8 cellular contexts compared by ENCODE assay signal in genomic region chrX:49001521-49002090, GRCh38. TPM values are rescaled to one million over a fixed set of nuclear protein-coding genes. Genes with fewer than 3 reads are reported as not detected.
DNase-seq lines count a peak whose midpoint lies in the region; ATAC-seq, FAIRE-seq and TF ChIP-seq lines count a peak whose summit lies in the region.

No MANE protein-coding gene starts in this region.

- no peak overlapping the region for H2AFZ ChIP-seq in OCI-LY1 (ENCODE audit: low read length)
- no peak overlapping the region for H2AFZ ChIP-seq in neuron (ENCODE audit: low read depth, low read length)

- H3K4me2 ChIP-seq in OCI-LY1 (ENCODE audit: low read length): peak overlapping the region; percentile 82

- H3K27ac Mint-ChIP-seq in activated T-helper 17 cell treated with anti-CD3 and anti-CD28 coated beads, Interleukin-2, amount 50 U/mL, for 72 hours: peak overlapping the region; percentile 97

- peak overlapping the region; percentile 78 for H3K27ac ChIP-seq in OCI-LY1 (ENCODE audit: low read depth, low read length, poor library complexity, severe bottlenecking)
- H3K27ac ChIP-seq in thoracic aorta: peak overlapping the region; percentile 63 to 71

- no peaks in the 10 kb centered on the region for H3K27me3 ChIP-seq in OCI-LY1 (ENCODE audit: insufficient read depth, low read length)
- no peaks in the 10 kb centered on the region for H3K27me3 ChIP-seq in neuron (ENCODE audit: insufficient read depth, low read length)
- H3K27me3 ChIP-seq in thoracic aorta (replicated peaks; ENCODE audit: insufficient read depth): no peaks in the 10 kb centered on the region

- H3K4me1 ChIP-seq in OCI-LY1 (ENCODE audit: insufficient read depth, low read length, severe bottlenecking) (peaks cover 14% of the 10 kb centered on the region), neuron (ENCODE audit: insufficient read depth, low read length) (peaks cover 2% of the 10 kb centered on the region), thoracic aorta (ENCODE audit: control insufficient read depth in 1 of 2, low read depth in 2 of 2) (peaks cover 0 to 8% of the 10 kb centered on the region in 2 donors)

- H3K9me3 Mint-ChIP-seq in activated T-helper 17 cell treated with anti-CD3 and anti-CD28 coated beads, Interleukin-2, amount 50 U/mL, for 72 hours: no peaks in the 10 kb centered on the region

- peak overlapping the region; percentile 82 for H3K4me3 ChIP-seq in OCI-LY1 (ENCODE audit: low read depth, low read length, poor library complexity, severe bottlenecking)
- H3K4me3 ChIP-seq in fibroblast of villous mesenchyme (ENCODE audit: low read depth, low read length): peak overlapping the region; percentile 70
- H3K4me3 ChIP-seq in neuron (ENCODE audit: low read length): peak overlapping the region; percentile 86
- peak overlapping the region; percentile 81 for H3K4me3 ChIP-seq in thoracic aorta

- H3K4me1 Mint-ChIP-seq in activated T-helper 17 cell treated with anti-CD3 and anti-CD28 coated beads, Interleukin-2, amount 50 U/mL, for 72 hours: peaks cover 24% of the 10 kb centered on the region

- H3K9me3 ChIP-seq in OCI-LY1 (ENCODE audit: low read length) (no peaks in the 10 kb centered on the region), neuron (ENCODE audit: low read length) (no peaks in the 10 kb centered on the region), thoracic aorta (no peaks in the 10 kb centered on the region)

- H4K20me1 ChIP-seq in OCI-LY1 (ENCODE audit: insufficient read depth, low read length): no peaks in the 10 kb centered on the region

- ATAC-seq in HG03108 (IDR thresholded peaks at IDR 0.05; ENCODE audit: unreplicated experiment) (peak; percentile 21), thoracic aorta (ENCODE audit: insufficient number of reproducible peaks, low FRiP score, low read depth) (peak; percentile 18)
- ATAC-seq in activated T-helper 17 cell treated with anti-CD3 and anti-CD28 coated beads, Interleukin-2, amount 50 U/mL, for 72 hours (replicated peaks): peak; percentile 58

- H3K79me2 ChIP-seq in OCI-LY1 (ENCODE audit: insufficient read depth, low read length): no peaks in the 10 kb centered on the region

- H3K9me2 ChIP-seq in OCI-LY1 (ENCODE audit: low read depth, low read length): no peaks in the 10 kb centered on the region

- H3K27me3 Mint-ChIP-seq in activated T-helper 17 cell treated with anti-CD3 and anti-CD28 coated beads, Interleukin-2, amount 50 U/mL, for 72 hours: no peaks in the 10 kb centered on the region

- no peak for TF ChIP-seq CTCF in OCI-LY1 (IDR thresholded peaks at IDR 0.05; ENCODE audit: low read length)
- no peak for TF ChIP-seq CTCF in fibroblast of villous mesenchyme (IDR thresholded peaks at IDR 0.05; ENCODE audit: insufficient read depth, low read depth, low read length)
- no peak for TF ChIP-seq CTCF in thoracic aorta (IDR thresholded peaks at IDR 0.05)

- H3F3A ChIP-seq in OCI-LY1 (ENCODE audit: insufficient read depth, low read length): no peaks in the 10 kb centered on the region

- peaks cover 30% of the 10 kb centered on the region for H3K36me3 ChIP-seq in OCI-LY1 (ENCODE audit: insufficient read depth, low read length)
- peaks cover 14% of the 10 kb centered on the region for H3K36me3 ChIP-seq in neuron (ENCODE audit: insufficient read depth, low read length)
- H3K36me3 ChIP-seq in thoracic aorta: peaks cover 2% of the 10 kb centered on the region

- H3K9ac ChIP-seq in OCI-LY1 (ENCODE audit: low read length): peak overlapping the region; percentile 81

- peak; percentile 14 for DNase-seq in A172 (ENCODE audit: low spot score)
- DNase-seq in GM18507 (ENCODE audit: extremely low spot score, insufficient read length, low read depth): peak; percentile 3
- peak; percentile 39 for DNase-seq in fibroblast of villous mesenchyme (ENCODE audit: low read depth)
- no peak for DNase-seq in thoracic aorta (ENCODE audit: low spot score)

- no peak for FAIRE-seq in GM18507 (lab: Jason Lieb, UNC)

- H3K4me3 Mint-ChIP-seq in activated T-helper 17 cell treated with anti-CD3 and anti-CD28 coated beads, Interleukin-2, amount 50 U/mL, for 72 hours: peak overlapping the region; percentile 94

- peaks cover 50% of the 10 kb centered on the region for H3K36me3 Mint-ChIP-seq in activated T-helper 17 cell treated with anti-CD3 and anti-CD28 coated beads, Interleukin-2, amount 50 U/mL, for 72 hours (ENCODE audit: low read depth)

RNA-seq across cellular contexts. Expression of gene GRIPAP1, which starts 0.5 kb away (rescaled TPM):
- total RNA-seq in A172 (2014; rRNA removed; shearing (Covaris generic)): 15.9 and 18.3 TPM in 2 replicates
- 100 to 1,000 TPM in 1 of 2 donors, 10 to 100 TPM in 1; 88.0 to 126 TPM for total RNA-seq in activated T-helper 17 cell treated with anti-CD3 and anti-CD28 coated beads, Interleukin-2, amount 50 U/mL, for 72 hours
- total RNA-seq in fibroblast of villous mesenchyme: 14.2 and 14.5 TPM in 2 replicates
- total RNA-seq in thoracic aorta: 10 to 100 TPM; 29.8 to 36.6 TPM

RNA-seq across cellular contexts. Expression of gene KCND1, which starts 30.0 kb away (rescaled TPM):
- 0.67 and 0.91 TPM in 2 replicates for total RNA-seq in A172 (2014; rRNA removed; shearing (Covaris generic))
- 10 to 100 TPM in 1 of 2 donors, 1 to 10 TPM in 1; 7.2 to 16.8 TPM for total RNA-seq in activated T-helper 17 cell treated with anti-CD3 and anti-CD28 coated beads, Interleukin-2, amount 50 U/mL, for 72 hours
- total RNA-seq in fibroblast of villous mesenchyme (0.32 and 2.6 TPM in 2 replicates), thoracic aorta (1 to 10 TPM; 3.8 to 5.0 TPM)

RNA-seq across cellular contexts. Expression of gene TFE3, which starts 41.6 kb away (rescaled TPM):
- 49.8 and 64.1 TPM in 2 replicates for total RNA-seq in A172 (2014; rRNA removed; shearing (Covaris generic))
- total RNA-seq in activated T-helper 17 cell treated with anti-CD3 and anti-CD28 coated beads, Interleukin-2, amount 50 U/mL, for 72 hours: 10 to 100 TPM; 35.0 to 38.9 TPM
- 37.1 and 45.1 TPM in 2 replicates for total RNA-seq in fibroblast of villous mesenchyme
- 100 to 1,000 TPM in 1 of 2 donors, 10 to 100 TPM in 1; 83.8 to 106 TPM for total RNA-seq in thoracic aorta

RNA-seq across cellular contexts. Expression of gene OTUD5, which starts 44.2 kb away (rescaled TPM):
- total RNA-seq in A172 (2014; rRNA removed; shearing (Covaris generic)): 26.4 and 31.5 TPM in 2 replicates
- total RNA-seq in activated T-helper 17 cell treated with anti-CD3 and anti-CD28 coated beads, Interleukin-2, amount 50 U/mL, for 72 hours: 100 to 1,000 TPM in 1 of 2 donors, 10 to 100 TPM in 1; 67.1 to 111 TPM
- 24.2 and 28.5 TPM in 2 replicates for total RNA-seq in fibroblast of villous mesenchyme
- total RNA-seq in thoracic aorta: 10 to 100 TPM; 28.4 to 40.5 TPM

RNA-seq across cellular contexts. Expression of gene CCDC120, which starts 57.2 kb away (rescaled TPM):
- total RNA-seq in A172 (2014; rRNA removed; shearing (Covaris generic)): 0.14 TPM in 1 of 2 replicates, not detected in the other
- total RNA-seq in activated T-helper 17 cell treated with anti-CD3 and anti-CD28 coated beads, Interleukin-2, amount 50 U/mL, for 72 hours: 1 to 10 TPM; 6.9 to 7.3 TPM
- total RNA-seq in fibroblast of villous mesenchyme (0.86 and 0.97 TPM in 2 replicates), thoracic aorta (1 to 10 TPM; 3.6 to 5.6 TPM)
